17 cellular contexts compared by ENCODE assay signal in the genomic region with DNA sequence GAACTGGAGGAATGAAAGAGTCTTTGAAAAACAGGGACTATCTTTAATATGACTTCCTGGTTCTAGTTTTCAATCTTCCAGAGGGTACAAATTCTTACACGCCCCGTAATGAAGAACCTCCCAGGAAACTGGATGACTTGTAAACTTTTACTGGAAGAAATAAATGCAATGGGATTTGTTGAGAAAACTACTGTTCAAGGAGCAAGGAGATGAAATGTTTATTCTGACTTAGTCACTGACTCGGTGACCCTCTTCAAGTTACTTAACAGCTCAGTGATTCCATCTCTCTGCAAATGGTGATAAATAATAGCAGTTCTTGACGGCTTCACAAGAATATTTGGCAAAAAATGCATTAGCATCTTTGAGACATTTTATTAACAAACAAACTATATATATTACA.
"Had no signal": no experiment of that assay in that cellular context is flagged by ENCODE, and none has a peak within 500 bp of the region (broad histone marks: within the 10 kb centered on the region; RNA-seq: fewer than 3 reads in every experiment).

No MANE protein-coding gene starts in this region.

- DNase-seq: activated CD4-positive, alpha-beta memory T cell treated with anti-CD3 and anti-CD28 coated beads, Interleukin-2, amount 10 ng/mL, durations not matched to agents 7 days and 5 days; activated CD4-positive, alpha-beta T cell treated with anti-CD3 and anti-CD28 coated beads for 1 hour; activated naive CD4-positive, alpha-beta T cell; activated T-cell treated with anti-CD3 and anti-CD28 coated beads, Interleukin-2, amount 50 U/mL, for 72 hours; colonic mucosa; gastrocnemius medialis; hippocampal formation; mammary epithelial cell; sigmoid colon; stimulated activated CD4-positive, alpha-beta T cell treated with anti-CD3 and anti-CD28 coated beads, Interleukin-4, amount 100 ng/mL, for 1 hour; stomach; T-cell; T1000 had no signal

- H3K27me3 Mint-ChIP-seq: activated CD4-positive, alpha-beta memory T cell treated with anti-CD3 and anti-CD28 coated beads, Interleukin-2, amount 10 ng/mL, durations not matched to agents 7 days and 5 days; T-cell had no signal

- H3K9me3 Mint-ChIP-seq: nephron had no signal

- H3K4me3 ChIP-seq: ascending aorta, cardiac muscle cell, colonic mucosa, gastrocnemius medialis, sigmoid colon, stomach, thoracic aorta had no signal

- H3K27ac Mint-ChIP-seq: activated CD4-positive, alpha-beta memory T cell treated with anti-CD3 and anti-CD28 coated beads, Interleukin-2, amount 10 ng/mL, durations not matched to agents 7 days and 5 days; activated T-cell treated with anti-CD3 and anti-CD28 coated beads, Interleukin-2, amount 50 U/mL, for 72 hours; T-cell had no signal

- H3K4me1 Mint-ChIP-seq: activated CD4-positive, alpha-beta memory T cell treated with anti-CD3 and anti-CD28 coated beads, Interleukin-2, amount 10 ng/mL, durations not matched to agents 7 days and 5 days; T-cell had no signal

- H3K4me3 Mint-ChIP-seq: activated CD4-positive, alpha-beta memory T cell treated with anti-CD3 and anti-CD28 coated beads, Interleukin-2, amount 10 ng/mL, durations not matched to agents 7 days and 5 days; activated T-cell treated with anti-CD3 and anti-CD28 coated beads, Interleukin-2, amount 50 U/mL, for 72 hours; nephron; T-cell had no signal

- ATAC-seq: activated T-cell treated with anti-CD3 and anti-CD28 coated beads, Interleukin-2, amount 50 U/mL, for 72 hours; gastrocnemius medialis; T-cell had no signal

- H3K27me3 ChIP-seq: ascending aorta, cardiac muscle cell, colonic mucosa, gastrocnemius medialis, sigmoid colon, stomach had no signal

- H3K9me3 ChIP-seq: ascending aorta, colonic mucosa, gastrocnemius medialis, sigmoid colon, stomach, thoracic aorta had no signal

- H3K4me1 ChIP-seq: colonic mucosa, gastrocnemius medialis had no signal

- H3K27ac ChIP-seq: ascending aorta, cardiac muscle cell, colonic mucosa, gastrocnemius medialis, sigmoid colon, stomach, thoracic aorta had no signal

- H3K36me3 Mint-ChIP-seq: T-cell had no signal

- H3K36me3 ChIP-seq: ascending aorta, cardiac muscle cell, colonic mucosa, gastrocnemius medialis, sigmoid colon, stomach, thoracic aorta had no signal
